ENCODE assay signal across 8 cellular contexts in genomic region chr3:31534036-31534435, GRCh38. TPM values are rescaled to one million over a fixed set of nuclear protein-coding genes. Genes with fewer than 3 reads are reported as not detected.
A peak's percentile ranks its signal among the peaks of the same experiment; 100 is the strongest.
DNase-seq lines count a peak whose midpoint lies in the region; ATAC-seq and TF ChIP-seq lines count a peak whose summit lies in the region.

No MANE protein-coding gene starts in this region.

- intact Hi-C loops in dorsolateral prefrontal cortex (cut with DNase I): loop anchor here in 1 of 2 donors (5.0 kb wide), 1 partner anchor 573 kb away; the partner anchor contains the start of gene GPD1L

- peak overlapping the region; percentile 89 for H3K4me3 ChIP-seq in GM12875 (ENCODE audit: low read depth, low read length)
- peak overlapping the region; percentile 80 to 97 (median 93) for H3K4me3 ChIP-seq in Peyer's patch
- peak overlapping the region; percentile 61 to 99 (median 91) for H3K4me3 ChIP-seq in dorsolateral prefrontal cortex

- TF ChIP-seq CTCF in GM12875 (IDR thresholded peaks at IDR 0.05; ENCODE audit: borderline replicate concordance, insufficient read depth, low read depth, low read length) (no peak), Peyer's patch (IDR thresholded peaks at IDR 0.05) (no peak), dorsolateral prefrontal cortex (IDR thresholded peaks at IDR 0.05 in 54 of 56, conservative IDR thresholded peaks at IDR 0.05 in 2 of 56; ENCODE audit: low read depth in 1 of 56, partially characterized antibody in 56 of 56) (no peak)

- no peak for ATAC-seq in HG02798 (IDR thresholded peaks at IDR 0.05; ENCODE audit: poor library complexity, unreplicated experiment)

- H3K27ac ChIP-seq in Peyer's patch (peak overlapping the region; percentile 94 to 99 (median 98)), dorsolateral prefrontal cortex (peak overlapping the region in 11 of 59 donors; percentile 94 to 100 (median 99))

- H3K9me3 ChIP-seq in Peyer's patch: no peaks in the 10 kb centered on the region

- peak; percentile 24 for DNase-seq in 8988T
- no peak for DNase-seq in Peyer's patch
- no peak for DNase-seq in dorsolateral prefrontal cortex
- peak; percentile 23 for DNase-seq in myocyte (ENCODE audit: low read depth)
- no peak for DNase-seq in NCI-H774 (lab: John Stamatoyannopoulos, UW)
- DNase-seq in iPS-NIHi7 (ENCODE audit: extremely low spot score): no peak

- no peak for TF ChIP-seq POLR2A in Peyer's patch (IDR thresholded peaks at IDR 0.05)

- peaks cover 0 to 41% (median 15%) of the 10 kb centered on the region in 4 donors for H3K4me1 ChIP-seq in Peyer's patch

- H3K27me3 ChIP-seq in Peyer's patch (no peaks in the 10 kb centered on the region), dorsolateral prefrontal cortex (no peaks in the 10 kb centered on the region)

- no peaks in the 10 kb centered on the region for H3K36me3 ChIP-seq in Peyer's patch

RNA-seq across cellular contexts. Expression of gene STT3B, which starts 1.3 kb away (rescaled TPM):
- total RNA-seq in Peyer's patch (100 to 1,000 TPM in 3 of 4 donors, 10 to 100 TPM in 1; 83.9 to 179 (median 144) TPM), dorsolateral prefrontal cortex (10 to 100 TPM; 36.5 to 71.7 (median 52.9) TPM), myocyte (131 and 154 TPM in 2 replicates)
- 64.6 TPM for polyA plus RNA-seq in myocyte (2012)

Comparison
In these comparisons a context has a peak if more than half of its experiments do, and no peak if none do; other contexts are left out.
1. DNase-seq: peak in 8988T (single experiment) and myocyte (single experiment); none in Peyer's patch (0 of 3), dorsolateral prefrontal cortex (0 of 10), NCI-H774 (single experiment) and iPS-NIHi7 (single experiment).
2. Peak in every context shown above with its lines, with median percentiles within 50 percentile points of each other: H3K4me3 ChIP-seq.